Comparison of ENCODE assay signal across 27 cellular contexts in the genomic region with DNA sequence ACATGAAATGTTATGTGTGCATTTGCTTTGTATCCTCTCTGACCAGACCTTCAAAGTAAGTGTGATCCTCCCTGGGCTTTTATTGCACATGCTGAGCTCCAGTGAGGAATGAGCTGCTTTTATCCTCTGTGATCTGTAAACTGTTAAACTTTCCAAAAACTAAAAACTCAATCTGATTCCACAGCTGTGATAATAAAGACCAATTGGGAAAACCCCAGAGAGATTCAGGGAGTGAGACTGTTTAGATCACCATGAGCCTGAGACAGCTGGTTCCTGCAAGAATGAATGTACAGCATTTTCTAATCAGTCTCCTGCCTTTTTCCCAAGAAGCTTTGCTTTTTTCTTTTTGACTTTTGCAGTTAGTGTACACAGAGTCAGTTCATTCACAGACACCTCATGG.
DNase-seq lines count a peak whose midpoint lies in the region; ATAC-seq and TF ChIP-seq lines count a peak whose summit lies in the region.
"Had no signal": no experiment of that assay in that cellular context is flagged by ENCODE, and none has a peak within 500 bp of the region (broad histone marks: within the 10 kb centered on the region; RNA-seq: fewer than 3 reads in every experiment).

No MANE protein-coding gene starts in this region.

- H3K4me1 Mint-ChIP-seq in osteocyte (ENCODE audit: unreplicated experiment), result peaks cover 28% of the 10 kb centered on the region
- H3K4me1 Mint-ChIP-seq: memory B cell had no signal

- H2BK15ac ChIP-seq in IMR-90 (ENCODE audit: low read depth, low read length), result no peak overlapping the region

- dilution Hi-C loops in IMR-90 (cut with HindIII; ENCODE audit: low sequenced_read_pairs, unreplicated experiment), result no loop called here

- no peak for TF ChIP-seq POLR2A in IMR-90 (IDR thresholded peaks at IDR 0.05; ENCODE audit: low read depth, low read length)

- DNase-seq in IMR-90 (peak; percentile 87), brain pericyte (ENCODE audit: low read depth, low spot score) (peak; percentile 13), fibroblast of villous mesenchyme (ENCODE audit: low read depth) (peak; percentile 65), osteocyte (ENCODE audit: extremely low spot score, unreplicated experiment) (no peak), pons (ENCODE audit: low spot score) (no peak), retina (no peak), coronary artery (ENCODE audit: low spot score) (no peak), superior temporal gyrus (ENCODE audit: extremely low spot score) (no peak)
- DNase-seq: activated effector memory CD4-positive, alpha-beta T cell treated with anti-CD3 and anti-CD28 coated beads, Interleukin-2, amount 50 U/mL, for 16 hours; activated T-cell treated with anti-CD3 and anti-CD28 coated beads, Interleukin-2, amount 50 U/mL, for 24 hours; anterior cingulate cortex; CD4-positive, alpha-beta T cell; DND-41; GM23248; HFFc6; NCI-H187 treated with DMSO at 0.1 percent for 48 hours; NCI-H2171 treated with DMSO at 0.1 percent for 48 hours; NCI-H510A treated with DMSO at 0.1 percent for 48 hours; nucleus accumbens; OCI-M1; stimulated activated naive CD4-positive, alpha-beta T cell had no signal

- peaks cover 12 to 18% of the 10 kb centered on the region in 2 experiments for H3K79me1 ChIP-seq in IMR-90 (ENCODE audit: low read depth in 1 of 2, low read length in 2 of 2)

- H3K4me3 ChIP-seq in IMR-90 (ENCODE audit: insufficient read depth, low read depth, low read length) (no peak overlapping the region), fibroblast of villous mesenchyme (ENCODE audit: low read depth, low read length) (no peak overlapping the region), coronary artery (no peak overlapping the region)
- H3K4me3 ChIP-seq: cardiac muscle cell, GM23248 had no signal

- H3K36me3 ChIP-seq in IMR-90 (ENCODE audit: control insufficient read depth, insufficient read depth, low read length), result peaks cover 5% of the 10 kb centered on the region
- H3K36me3 ChIP-seq: cardiac muscle cell had no signal

- peaks cover 10% of the 10 kb centered on the region for H3K9me1 ChIP-seq in IMR-90 (ENCODE audit: insufficient read depth, low read length)

- no peak overlapping the region for H2AK9ac ChIP-seq in IMR-90 (replicated peaks; ENCODE audit: low read depth, low read length, poor library complexity)

- H3K23ac ChIP-seq in IMR-90 (ENCODE audit: low read depth, low read length), result no peak overlapping the region

- H3K56ac ChIP-seq in IMR-90 (ENCODE audit: extremely low read depth, insufficient read depth, low read length), result no peak overlapping the region

- ATAC-seq in IMR-90 (ENCODE audit: low read depth), result peak; percentile 74

- H4K8ac ChIP-seq in IMR-90 (ENCODE audit: low read depth in 2 of 2, low read length in 2 of 2), result no peak overlapping the region

- H3K18ac ChIP-seq in IMR-90 (ENCODE audit: low read depth, low read length), result peak overlapping the region; percentile 55; the same call in 1 of the 2 replicates

- no peak overlapping the region for H2BK20ac ChIP-seq in IMR-90 (ENCODE audit: low read depth, low read length)

- H3K9me3 ChIP-seq in IMR-90 (ENCODE audit: control insufficient read depth, insufficient read depth, low read length), result no peaks in the 10 kb centered on the region

- no peak overlapping the region for H3K14ac ChIP-seq in IMR-90 (replicated peaks; ENCODE audit: low read depth, low read length)

- POLR2A ChIA-PET in IMR-90 (lab: Charles Lee; ENCODE audit: unreplicated experiment), result no interaction called here

- intact Hi-C loops in IMR-90 (cut with micrococcal nuclease), result no loop called here

- in situ Hi-C loops in IMR-90 (cut with MboI; ENCODE audit: low sequenced_read_pairs), result no loop called here

- peak overlapping the region; percentile 54 for H3K27ac Mint-ChIP-seq in osteocyte (ENCODE audit: unreplicated experiment)
- H3K27ac Mint-ChIP-seq: activated naive CD8-positive, alpha-beta T cell; activated T-cell treated with anti-CD3 and anti-CD28 coated beads, Interleukin-2, amount 50 U/mL, for 24 hours; CD4-positive, alpha-beta T cell; dendritic cell treated with granulocyte-macrophage colony-stimulating factor and Interleukin-4, amounts not matched to agents 40 ng/mL and 50 ng/mL, for 4 days; HFFc6; memory B cell; T-helper 1 cell treated with Interleukin-12 subunit alpha and Interleukin-12 subunit beta and Interleukin-4 antibody, amounts not matched to agents 30 μg/mL and 1 μg/mL, for 36 hours had no signal

- TF ChIP-seq RAD21 in IMR-90 (IDR thresholded peaks at IDR 0.05; ENCODE audit: low read length), result no peak

- no peak overlapping the region for H4K5ac ChIP-seq in IMR-90 (ENCODE audit: low read depth, low read length)

- H3K9me3 Mint-ChIP-seq in osteocyte (ENCODE audit: unreplicated experiment), result peaks cover 4% of the 10 kb centered on the region
- H3K9me3 Mint-ChIP-seq: activated T-cell treated with anti-CD3 and anti-CD28 coated beads, Interleukin-2, amount 50 U/mL, for 24 hours; CD4-positive, alpha-beta T cell; dendritic cell treated with granulocyte-macrophage colony-stimulating factor and Interleukin-4, amounts not matched to agents 40 ng/mL and 50 ng/mL, for 4 days; T-helper 1 cell treated with Interleukin-12 subunit alpha and Interleukin-12 subunit beta and Interleukin-4 antibody, amounts not matched to agents 30 μg/mL and 1 μg/mL, for 36 hours had no signal

- peak overlapping the region; percentile 10 for H3K4me2 ChIP-seq in IMR-90 (ENCODE audit: low read depth, low read length)

- peak overlapping the region; percentile 22; the same call in 1 of the 2 replicates for H3K27ac ChIP-seq in IMR-90 (ENCODE audit: insufficient read depth, low read length)
- H3K27ac ChIP-seq in coronary artery, result no peak overlapping the region
- H3K27ac ChIP-seq: cardiac muscle cell, GM23248, RWPE1 had no signal

- H2AK5ac ChIP-seq in IMR-90 (ENCODE audit: low read depth, low read length), result no peak overlapping the region

- H4K91ac ChIP-seq in IMR-90 (ENCODE audit: insufficient read depth, low read depth, low read length), result no peak overlapping the region

- CTCF ChIA-PET in IMR-90 (lab: Yijun Ruan, JAX), result interaction anchor here (0.6 kb wide), 1 partner anchor 48 kb away, joined by 5 read pairs; no protein-coding TSS in a partner anchor

- BruUV-seq in IMR-90 (replicated peaks; lab: Mats Ljungman, UMichigan), result no TSS peak

- H3K27me3 Mint-ChIP-seq in osteocyte (ENCODE audit: unreplicated experiment), result no peaks in the 10 kb centered on the region
- H3K27me3 Mint-ChIP-seq: activated naive CD8-positive, alpha-beta T cell; activated T-cell treated with anti-CD3 and anti-CD28 coated beads, Interleukin-2, amount 50 U/mL, for 24 hours; CD4-positive, alpha-beta T cell; dendritic cell treated with granulocyte-macrophage colony-stimulating factor and Interleukin-4, amounts not matched to agents 40 ng/mL and 50 ng/mL, for 4 days; memory B cell had no signal

- H3K36me3 Mint-ChIP-seq in osteocyte (ENCODE audit: unreplicated experiment), result no peaks in the 10 kb centered on the region

- no peak overlapping the region for H2AFZ ChIP-seq in IMR-90 (replicated peaks; ENCODE audit: low read length, poor library complexity)
- H2AFZ ChIP-seq: GM23248 had no signal

- no peaks in the 10 kb centered on the region for H4K20me1 ChIP-seq in IMR-90 (ENCODE audit: insufficient read depth, low read length)

- H2BK120ac ChIP-seq in IMR-90 (ENCODE audit: low read depth, low read length), result no peak overlapping the region

- no peaks in the 10 kb centered on the region for H3K27me3 ChIP-seq in IMR-90 (ENCODE audit: control insufficient read depth, insufficient read depth, low read length)
- H3K27me3 ChIP-seq: cardiac muscle cell had no signal

- peaks cover 7% of the 10 kb centered on the region for H3K4me1 ChIP-seq in IMR-90 (ENCODE audit: control insufficient read depth, insufficient read depth, low read length)

- H3K9ac ChIP-seq in IMR-90 (ENCODE audit: low read depth, low read length), result no peak overlapping the region
- H3K9ac ChIP-seq: GM23248 had no signal

- H3K4me3 Mint-ChIP-seq in osteocyte (ENCODE audit: unreplicated experiment), result no peak overlapping the region
- H3K4me3 Mint-ChIP-seq: activated naive CD8-positive, alpha-beta T cell; activated T-cell treated with anti-CD3 and anti-CD28 coated beads, Interleukin-2, amount 50 U/mL, for 24 hours; CD4-positive, alpha-beta T cell; dendritic cell treated with granulocyte-macrophage colony-stimulating factor and Interleukin-4, amounts not matched to agents 40 ng/mL and 50 ng/mL, for 4 days; HFFc6; memory B cell; T-helper 1 cell treated with Interleukin-12 subunit alpha and Interleukin-12 subunit beta and Interleukin-4 antibody, amounts not matched to agents 30 μg/mL and 1 μg/mL, for 36 hours had no signal

- H2BK5ac ChIP-seq in IMR-90 (ENCODE audit: low read depth, low read length, poor library complexity, severe bottlenecking), result no peak overlapping the region

- no peak for TF ChIP-seq CTCF in IMR-90 (conservative IDR thresholded peaks at IDR 0.05; ENCODE audit: low read depth, low read length)
- TF ChIP-seq CTCF in fibroblast of villous mesenchyme (IDR thresholded peaks at IDR 0.05; ENCODE audit: insufficient read depth, low read depth, low read length), result no peak
- no peak for TF ChIP-seq CTCF in osteocyte (IDR thresholded peaks at IDR 0.05)
- TF ChIP-seq CTCF in coronary artery (IDR thresholded peaks at IDR 0.05), result no peak

- H3K4ac ChIP-seq in IMR-90 (ENCODE audit: low read depth, low read length), result no peak overlapping the region

TF ChIP-seq in IMR-90, 13 proteins besides CTCF, POLR2A, EP300 and RAD21:
- TF ChIP-seq RCOR1 (IDR thresholded peaks at IDR 0.05; ENCODE audit: insufficient replicate concordance, low read length) (no peak), MXI1 (IDR thresholded peaks at IDR 0.05; ENCODE audit: borderline replicate concordance, low read depth, low read length) (no peak), NFE2L2 (IDR thresholded peaks at IDR 0.05; ENCODE audit: low read depth, low read length) (no peak), SMC3 (IDR thresholded peaks at IDR 0.05; ENCODE audit: low read depth, low read length) (no peak), CHD1 (IDR thresholded peaks at IDR 0.05; ENCODE audit: low read depth, low read length) (no peak), BHLHE40 (IDR thresholded peaks at IDR 0.05; ENCODE audit: low read depth, low read length) (no peak), MAZ (IDR thresholded peaks at IDR 0.05; ENCODE audit: borderline replicate concordance, low read depth, low read length) (no peak), FOS (IDR thresholded peaks at IDR 0.05; ENCODE audit: low read depth, low read length) (no peak)
- TF ChIP-seq, protein P1, sequence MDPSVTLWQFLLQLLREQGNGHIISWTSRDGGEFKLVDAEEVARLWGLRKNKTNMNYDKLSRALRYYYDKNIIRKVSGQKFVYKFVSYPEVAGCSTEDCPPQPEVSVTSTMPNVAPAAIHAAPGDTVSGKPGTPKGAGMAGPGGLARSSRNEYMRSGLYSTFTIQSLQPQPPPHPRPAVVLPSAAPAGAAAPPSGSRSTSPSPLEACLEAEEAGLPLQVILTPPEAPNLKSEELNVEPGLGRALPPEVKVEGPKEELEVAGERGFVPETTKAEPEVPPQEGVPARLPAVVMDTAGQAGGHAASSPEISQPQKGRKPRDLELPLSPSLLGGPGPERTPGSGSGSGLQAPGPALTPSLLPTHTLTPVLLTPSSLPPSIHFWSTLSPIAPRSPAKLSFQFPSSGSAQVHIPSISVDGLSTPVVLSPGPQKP (IDR thresholded peaks at IDR 0.05; ENCODE audit: borderline replicate concordance, low read depth, low read length), result no peak

Comparison
In these comparisons a context has a peak if more than half of its experiments do, and no peak if none do; other contexts are left out.
1. DNase-seq: peak in IMR-90 (single experiment), brain pericyte (single experiment) and fibroblast of villous mesenchyme (single experiment); none in osteocyte (single experiment), pons (single experiment), retina (single experiment), coronary artery (single experiment) and superior temporal gyrus (single experiment).